11 cellular contexts compared by ENCODE assay signal in genomic region chr3:16148783-16149182, GRCh38. TPM values are rescaled to one million over a fixed set of nuclear protein-coding genes. Genes with fewer than 3 reads are reported as not detected.
DNase-seq lines count a peak whose midpoint lies in the region; ATAC-seq, FAIRE-seq and TF ChIP-seq lines count a peak whose summit lies in the region.
"Had no signal": no experiment of that assay in that cellular context is flagged by ENCODE, and none has a peak within 500 bp of the region (broad histone marks: within the 10 kb centered on the region; RNA-seq: fewer than 3 reads in every experiment).

No MANE protein-coding gene starts in this region.

- H3K36me3 ChIP-seq in K562 (ENCODE audit: control insufficient read depth, insufficient read depth, low read length): no peaks in the 10 kb centered on the region
- H3K36me3 ChIP-seq in stomach: no peaks in the 10 kb centered on the region
- H3K36me3 ChIP-seq: thoracic aorta had no signal

- no peaks in the 10 kb centered on the region; the same call in 1 of the 2 replicates for H3K9me3 ChIP-seq in K562 (replicated peaks; ENCODE audit: control insufficient read depth, insufficient read depth, low read depth, low read length)
- H3K9me3 ChIP-seq in right cardiac atrium (ENCODE audit: control insufficient read depth, low read length): no peaks in the 10 kb centered on the region
- peaks cover 0 to 27% (median 2%) of the 10 kb centered on the region in 4 donors for H3K9me3 ChIP-seq in stomach
- H3K9me3 ChIP-seq: thoracic aorta had no signal

- H3K27ac ChIP-seq in K562 (ENCODE audit: extremely low read depth, low read depth, low read length): no peak overlapping the region
- H3K27ac ChIP-seq in right cardiac atrium (ENCODE audit: low read length): peak overlapping the region; percentile 54
- peak overlapping the region in 4 of 5 donors; percentile 44 to 72 (median 63) for H3K27ac ChIP-seq in stomach

- no peak overlapping the region for H3K4me3 ChIP-seq in K562
- no peak overlapping the region for H3K4me3 ChIP-seq in right cardiac atrium (ENCODE audit: low read length)
- no peak overlapping the region for H3K4me3 ChIP-seq in stomach
- H3K4me3 ChIP-seq: thoracic aorta had no signal

- no peak for FAIRE-seq in K562 (lab: Jason Lieb, UNC)

- TF ChIP-seq RAD21 in K562 (CRISPR knock-in tag; conservative IDR thresholded peaks at IDR 0.05 in 1 of 2, IDR thresholded peaks at IDR 0.05 in 1 of 2): no peak

- in situ Hi-C loops in K562 (cut with MboI): no loop called here

- WGBS in K562 (ENCODE audit: insufficient coverage, low coverage, missing lambda C conversion rate): 0% methylated on average over 4 of the region's 4 CpGs
- 16% methylated on average over 4 of the region's 4 CpGs for WGBS in right cardiac atrium
- WGBS in stomach, 5 donors: 16 to 44% (median 44%) methylated on average over 4 of the region's 4 CpGs

- peaks cover 0 to 2% of the 10 kb centered on the region in 2 experiments; a peak in 1 of 5 replicates for H3K27me3 ChIP-seq in K562 (ENCODE audit: control insufficient read depth in 2 of 2, insufficient read depth in 2 of 2, low read length in 2 of 2)
- H3K27me3 ChIP-seq in right cardiac atrium (ENCODE audit: control insufficient read depth, insufficient read depth): no peaks in the 10 kb centered on the region
- H3K27me3 ChIP-seq in stomach: no peaks in the 10 kb centered on the region

- H3K9me1 ChIP-seq in K562 (ENCODE audit: control insufficient read depth, insufficient read depth, low read length): no peaks in the 10 kb centered on the region

- POLR2A ChIA-PET in HEK293T (lab: Yijun Ruan, JAX): no interaction called here
- POLR2A ChIA-PET in K562 (lab: Yijun Ruan, JAX): no interaction called here

- no peak overlapping the region for H3K4me2 ChIP-seq in K562 (ENCODE audit: insufficient read depth, low read length)

- DNase-seq in HEK293T (ENCODE audit: extremely low spot score) (peak; percentile 26), K562 (ENCODE audit: extremely low read depth in 1 of 4, low spot score in 3 of 4) (no peak), right cardiac atrium (peak; percentile 73 to 88 (median 78)), stomach (peak; percentile 33), T-helper 1 cell (no peak), ecto neural progenitor cell (ENCODE audit: low spot score) (no peak), DMS53 (lab: John Stamatoyannopoulos, UW) (no peak)
- DNase-seq: naive B cell, SW 1271 had no signal

- no TSS peak for BruUV-seq in K562 (replicated peaks; lab: Mats Ljungman, UMichigan)

- ATAC-seq in K562 (no peak), right cardiac atrium (peak; percentile 84 to 92), GM18907 (IDR thresholded peaks at IDR 0.05; ENCODE audit: unreplicated experiment) (no peak)

- H3K79me2 ChIP-seq in K562 (ENCODE audit: control insufficient read depth, insufficient read depth, low read length): no peaks in the 10 kb centered on the region

- no peak for TF ChIP-seq POLR2A in K562 (conservative IDR thresholded peaks at IDR 0.05)
- TF ChIP-seq POLR2A in stomach (IDR thresholded peaks at IDR 0.05): no peak

- no peak overlapping the region for H3K9ac ChIP-seq in K562 (ENCODE audit: insufficient read depth in 1 of 2, low read depth in 2 of 2, low read length in 2 of 2)

- TF ChIP-seq EP300 in K562 (IDR thresholded peaks at IDR 0.05; ENCODE audit: low read length) (no peak), stomach (IDR thresholded peaks at IDR 0.05) (no peak)

- H3K4me1 ChIP-seq in K562 (replicated peaks in 1 of 2; ENCODE audit: control insufficient read depth in 2 of 2, insufficient read depth in 2 of 2, low read length in 2 of 2) (no peaks in the 10 kb centered on the region), right cardiac atrium (ENCODE audit: control insufficient read depth, insufficient read depth, low read length) (peaks cover 13% of the 10 kb centered on the region), stomach (peaks cover 0 to 14% (median 5%) of the 10 kb centered on the region in 4 donors)

- no peaks in the 10 kb centered on the region for H4K20me1 ChIP-seq in K562 (replicated peaks; ENCODE audit: control insufficient read depth, insufficient read depth, low read length)

- H2AFZ ChIP-seq in K562 (ENCODE audit: low read depth, low read length): no peak overlapping the region

- no peak for TF ChIP-seq CTCF in K562 (IDR thresholded peaks at IDR 0.05 in 2 of 3, conservative IDR thresholded peaks at IDR 0.05 in 1 of 3; ENCODE audit: insufficient read depth in 2 of 3, low read depth in 1 of 3, low read length in 3 of 3)
- TF ChIP-seq CTCF in stomach (IDR thresholded peaks at IDR 0.05): no peak

- intact Hi-C loops in K562 (cut with micrococcal nuclease) (no loop called here), right cardiac atrium (cut with DNase I) (no loop called here), stomach (cut with DNase I; ENCODE audit: low total_unique reads) (no loop called here)

- CTCF ChIA-PET in HEK293T (lab: Yijun Ruan, JAX): interaction anchor here (0.5 to 0.8 kb wide), 2 partner anchors 402 to 869 kb away, joined by 3 to 4 read pairs; no protein-coding TSS in a partner anchor
- CTCF ChIA-PET in K562 (lab: Yijun Ruan, JAX; ENCODE audit: low intra/inter-chr PET ratio): no interaction called here

TF ChIP-seq in HEK293T, 16 proteins besides CTCF, POLR2A, EP300 and RAD21:
- TF ChIP-seq ZNF384 (IDR thresholded peaks at IDR 0.05) (no peak), PKNOX1 (IDR thresholded peaks at IDR 0.05) (no peak), FOXK2 (IDR thresholded peaks at IDR 0.05) (no peak), FOXA1 (IDR thresholded peaks at IDR 0.05) (no peak), FOXM1 (IDR thresholded peaks at IDR 0.05; ENCODE audit: borderline replicate concordance) (no peak), NFRKB (IDR thresholded peaks at IDR 0.05) (no peak), L3MBTL2 (conservative IDR thresholded peaks at IDR 0.05) (no peak)

TF ChIP-seq in K562, 482 proteins besides CTCF, POLR2A, EP300 and RAD21:
- TF ChIP-seq FOXJ2 (tag; IDR thresholded peaks at IDR 0.05) (peak; percentile 94), POLR2H (tag; IDR thresholded peaks at IDR 0.05; ENCODE audit: low read depth) (no peak)

RNA-seq across cellular contexts. Expression of gene GALNT15, which starts 25.7 kb away (rescaled TPM):
- total RNA-seq in K562 (2011; cell fraction: chromatin; rRNA removed; ENCODE audit: low replicate concordance): not detected in 2 replicates
- total RNA-seq in K562 (2011; cell fraction: nucleolus; rRNA removed): not detected in 2 replicates
- not detected in 2 replicates for total RNA-seq in K562 (2011; cell fraction: nucleoplasm; rRNA removed)
- total RNA-seq in K562 (2014; rRNA removed) (not detected in 2 replicates), K562 (2014; rRNA removed; fragmentation: Illumina TruSeq; extraction: Trizol) (not detected in 2 replicates), K562 (2015; rRNA removed; fragmentation: Illumina TruSeq; extraction: Trizol) (not detected in 2 replicates), K562 (2021) (not detected in 2 replicates), right cardiac atrium (10 to 100 TPM in 2 of 4 donors, 1 to 10 TPM in 2; 6.2 to 19.3 (median 12.3) TPM), stomach (100 to 1,000 TPM in 1 of 5 donors, 10 to 100 TPM in 4; 16.5 to 133 (median 58.3) TPM)
- polyA plus RNA-seq in K562 (2011; rRNA removed) (not detected in 2 replicates), K562 (2014; fragmentation: Illumina TruSeq; extraction: Trizol) (not detected in 2 replicates), K562 (2014; fragmentation: Nextera tagmentation; extraction: Ambion mirVana) (not detected), K562 (2014; rRNA removed) (not detected in 2 replicates), right cardiac atrium (10.1 TPM), stomach (1 to 10 TPM; 4.2 to 5.7 (median 4.6) TPM)
- not detected in 2 replicates for polyA plus RNA-seq in K562 (2011; cell fraction: cytosol; rRNA removed)
- polyA plus RNA-seq in K562 (2011; cell fraction: nucleus; rRNA removed): not detected in 2 replicates
- not detected in 2 replicates for polyA plus RNA-seq in K562 (2012)
- not detected in 2 replicates for polyA minus RNA-seq in K562 (2011; rRNA and poly(A)+ RNA removed)
- not detected in 2 replicates for polyA minus RNA-seq in K562 (2011; cell fraction: cytosol; rRNA and poly(A)+ RNA removed)
- not detected in 2 replicates for polyA minus RNA-seq in K562 (2011; cell fraction: nucleus; rRNA and poly(A)+ RNA removed)

Comparison
In these comparisons a context has a peak if more than half of its experiments do, and no peak if none do; other contexts are left out.
1. DNase-seq: peak in HEK293T (single experiment), right cardiac atrium (3 of 3) and stomach (single experiment); none in K562 (0 of 4), T-helper 1 cell (0 of 5), ecto neural progenitor cell (single experiment) and DMS53 (single experiment).
2. ATAC-seq: peak in right cardiac atrium (2 of 2); none in K562 (single experiment) and GM18907 (single experiment).
3. RNA of gene GALNT15, which starts 25.7 kb away (total RNA-seq): 16.5 to 133 TPM in stomach and 6.2 to 19.3 TPM in right cardiac atrium; not detected in K562; every median in the first group is over 4 times any median in the second.